ENCODE assay signal across 25 cellular contexts in the genomic region with DNA sequence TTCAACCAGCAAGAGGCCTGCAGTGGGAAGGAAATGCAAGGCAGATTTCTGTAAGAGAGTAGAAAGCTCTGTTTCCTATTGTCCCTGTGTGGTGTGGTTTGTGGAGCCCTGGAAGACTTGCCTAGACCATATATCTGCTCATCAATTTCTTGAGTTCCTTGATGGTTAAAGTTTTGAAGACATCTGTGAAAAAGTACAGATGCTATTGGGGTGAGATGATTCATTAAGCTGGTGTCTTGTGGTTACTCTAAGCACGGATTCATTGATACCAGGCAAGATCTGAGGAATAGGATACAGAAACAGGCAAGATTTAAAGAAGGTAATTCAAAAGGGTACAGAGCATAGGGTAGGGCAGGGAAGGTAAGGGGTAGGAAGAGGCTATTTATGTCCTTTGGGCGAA.
"Had no signal": no experiment of that assay in that cellular context is flagged by ENCODE, and none has a peak within 500 bp of the region (broad histone marks: within the 10 kb centered on the region; RNA-seq: fewer than 3 reads in every experiment).

No MANE protein-coding gene starts in this region.

- H3K27ac ChIP-seq: cardiac muscle cell, esophagus squamous epithelium, neural progenitor cell, prostate gland, right atrium auricular region, testis, upper lobe of left lung, VCaP had no signal

- H2AFZ ChIP-seq: neural progenitor cell had no signal

- H3K4me1 ChIP-seq: prostate gland, right atrium auricular region, testis, upper lobe of left lung had no signal

- H3K27me3 ChIP-seq: cardiac muscle cell, neural progenitor cell, right atrium auricular region, testis, upper lobe of left lung had no signal

- H3K36me3 Mint-ChIP-seq: memory B cell, neural progenitor cell had no signal

- H3K27me3 Mint-ChIP-seq: activated naive CD8-positive, alpha-beta T cell; memory B cell had no signal

- H3K9me3 ChIP-seq: esophagus squamous epithelium, prostate gland, right atrium auricular region, testis, upper lobe of left lung had no signal

- H3K9me3 Mint-ChIP-seq: activated T-cell treated with anti-CD3 and anti-CD28 coated beads, Interleukin-2, amount 50 U/mL, for 72 hours; dendritic cell treated with granulocyte-macrophage colony-stimulating factor and Interleukin-4, amounts not matched to agents 40 ng/mL and 50 ng/mL, for 4 days; memory B cell had no signal

- H3K9ac ChIP-seq: neural progenitor cell had no signal

- H3K36me3 ChIP-seq: cardiac muscle cell, esophagus squamous epithelium, neural progenitor cell, prostate gland, right atrium auricular region, upper lobe of left lung had no signal

- H3K4me3 ChIP-seq: cardiac muscle cell, esophagus squamous epithelium, neural progenitor cell, prostate gland, right atrium auricular region, skin epidermis, testis, upper lobe of left lung had no signal

- H3K4me2 ChIP-seq: neural progenitor cell had no signal

- ATAC-seq: activated T-cell treated with anti-CD3 and anti-CD28 coated beads, Interleukin-2, amount 50 U/mL, for 72 hours; left ventricle myocardium superior; naive thymus-derived CD4-positive, alpha-beta T cell had no signal

- DNase-seq: activated CD4-positive, alpha-beta T cell treated with anti-CD3 and anti-CD28 coated beads, Interleukin-2, amount 50 U/mL, for 4 hours; activated CD4-positive, CD25-positive, alpha-beta regulatory T cell treated with anti-CD3 and anti-CD28 coated beads, Interleukin-2, amount 50 U/mL, for 72 hours; activated gamma-delta T cell; activated T-cell treated with anti-CD3 and anti-CD28 coated beads, Interleukin-2, amount 50 U/mL, for 72 hours; amniotic stem cell; effector memory CD4-positive, alpha-beta T cell; esophagus squamous epithelium; left ventricle myocardium superior; naive thymus-derived CD4-positive, alpha-beta T cell; stimulated activated CD4-positive, alpha-beta T cell treated with anti-CD3 and anti-CD28 coated beads, Interleukin-15, amount 100 ng/mL, for 24 hours; stimulated activated CD4-positive, alpha-beta T cell treated with anti-CD3 and anti-CD28 coated beads, Interleukin-2, amount 100 ng/mL, for 48 hours; SW 1271; testis; upper lobe of left lung had no signal

- FAIRE-seq: endothelial cell of umbilical vein, frontal cortex had no signal

- H3K4me3 Mint-ChIP-seq: activated naive CD8-positive, alpha-beta T cell; activated T-cell treated with anti-CD3 and anti-CD28 coated beads, Interleukin-2, amount 50 U/mL, for 72 hours; dendritic cell treated with granulocyte-macrophage colony-stimulating factor and Interleukin-4, amounts not matched to agents 40 ng/mL and 50 ng/mL, for 4 days; memory B cell; naive thymus-derived CD4-positive, alpha-beta T cell; neural progenitor cell had no signal

- H3K27ac Mint-ChIP-seq: activated naive CD8-positive, alpha-beta T cell; activated T-cell treated with anti-CD3 and anti-CD28 coated beads, Interleukin-2, amount 50 U/mL, for 72 hours; dendritic cell treated with granulocyte-macrophage colony-stimulating factor and Interleukin-4, amounts not matched to agents 40 ng/mL and 50 ng/mL, for 4 days; memory B cell; naive thymus-derived CD4-positive, alpha-beta T cell; neural progenitor cell had no signal
